In genomic region chr5:106600803-106601202, GRCh38 we compare ENCODE assay signal across 23 cellular contexts.
DNase-seq lines count a peak whose midpoint lies in the region; ATAC-seq and TF ChIP-seq lines count a peak whose summit lies in the region.
"Had no signal": no experiment of that assay in that cellular context is flagged by ENCODE, and none has a peak within 500 bp of the region (broad histone marks: within the 10 kb centered on the region; RNA-seq: fewer than 3 reads in every experiment).

No MANE protein-coding gene starts in this region.

- no peaks in the 10 kb centered on the region for H4K20me1 ChIP-seq in OCI-LY1 (ENCODE audit: insufficient read depth, low read length)
- H4K20me1 ChIP-seq in GM23248 (ENCODE audit: insufficient read depth) = no peaks in the 10 kb centered on the region

- H3K9me3 ChIP-seq in OCI-LY1 (ENCODE audit: low read length) (no peaks in the 10 kb centered on the region), neuronal stem cell (replicated peaks in 1 of 2; ENCODE audit: control insufficient read depth in 2 of 2, insufficient read depth in 1 of 2, low read depth in 1 of 2, low read length in 2 of 2) (no peaks in the 10 kb centered on the region), GM23248 (ENCODE audit: low read depth) (no peaks in the 10 kb centered on the region)
- H3K9me3 ChIP-seq: SK-N-SH had no signal

- peak; percentile 13 for ATAC-seq in HG02610 (IDR thresholded peaks at IDR 0.05; ENCODE audit: unreplicated experiment)
- no peak for ATAC-seq in GM21381 (IDR thresholded peaks at IDR 0.05; ENCODE audit: unreplicated experiment)

- in situ Hi-C loops in GM23248 (cut with MboI) = no loop called here

- DNase-seq in neuronal stem cell (ENCODE audit: low spot score) (no peak), Kasumi-1 (lab: John Stamatoyannopoulos, UW) (no peak), GM23248 (no peak), OCI-M2 (lab: John Stamatoyannopoulos, UW; ENCODE audit: unreplicated experiment) (no peak)
- DNase-seq: ACHN, Calu3, DMS153, DND-41, IMR-90, KG1, NCI-H1092, NCI-H1417 treated with DMSO at 0.1 percent for 48 hours, NCI-H1694 treated with DMSO at 0.1 percent for 48 hours, NCI-H2081, NCI-H2227 treated with DMSO at 0.1 percent for 48 hours, NCI-H69, OCI-M1, SK-N-SH had no signal

- H3F3A ChIP-seq in OCI-LY1 (ENCODE audit: insufficient read depth, low read length) (no peaks in the 10 kb centered on the region), GM23248 (ENCODE audit: insufficient read depth) (no peaks in the 10 kb centered on the region)

- H4K8ac ChIP-seq in neuronal stem cell (ENCODE audit: low read depth, low read length) = no peak overlapping the region

- no peak overlapping the region for H3K4ac ChIP-seq in neuronal stem cell (ENCODE audit: low read length)

- H2BK12ac ChIP-seq in neuronal stem cell (ENCODE audit: low read length) = no peak overlapping the region

- no peak overlapping the region for H2AK5ac ChIP-seq in neuronal stem cell (ENCODE audit: low read depth, low read length)

- H3K79me2 ChIP-seq in ACC112 (ENCODE audit: control insufficient read depth, insufficient read depth, low read length, unreplicated experiment) (no peaks in the 10 kb centered on the region), OCI-LY1 (ENCODE audit: insufficient read depth, low read length) (no peaks in the 10 kb centered on the region), GM23248 (ENCODE audit: insufficient read depth) (no peaks in the 10 kb centered on the region)

- WGBS in neuronal stem cell (ENCODE audit: extremely low coverage in 2 of 2, insufficient read length in 2 of 2, insufficient replicate concordance in 1 of 2), 2 donors = no CpG with 5 or more reads among the region's 1 CpG
- 9 to 13% methylated on average over 1 of the region's 1 CpG for WGBS in GM23248 (ENCODE audit: low coverage in 1 of 2, low lambda C conversion rate in 2 of 2, missing lambda C conversion rate in 2 of 2), 2 experiments

- no peak overlapping the region for H3K9ac ChIP-seq in OCI-LY1 (ENCODE audit: low read length)
- H3K9ac ChIP-seq in neuronal stem cell (ENCODE audit: low read depth, low read length, poor library complexity) = no peak overlapping the region
- H3K9ac ChIP-seq in GM23248 = no peak overlapping the region
- H3K9ac ChIP-seq: SK-N-SH had no signal

- H3K4me3 ChIP-seq in ACC112 (ENCODE audit: low read depth, low read length) = no peak overlapping the region
- H3K4me3 ChIP-seq in OCI-LY1 (ENCODE audit: low read depth, low read length, poor library complexity, severe bottlenecking) = no peak overlapping the region
- no peak overlapping the region for H3K4me3 ChIP-seq in neuronal stem cell (ENCODE audit: low read length in 2 of 2)
- no peak overlapping the region for H3K4me3 ChIP-seq in GM23248

- H3K4me2 ChIP-seq in OCI-LY1 (ENCODE audit: low read length) (no peak overlapping the region), neuronal stem cell (ENCODE audit: insufficient read depth, low read length, poor library complexity, severe bottlenecking) (no peak overlapping the region), GM23248 (ENCODE audit: unreplicated experiment) (no peak overlapping the region)
- H3K4me2 ChIP-seq: SK-N-SH had no signal

- H3K14ac ChIP-seq in neuronal stem cell (ENCODE audit: low read length) = no peak overlapping the region

- H3K23ac ChIP-seq in neuronal stem cell (ENCODE audit: low read depth, low read length, poor library complexity) = no peak overlapping the region

- no peak overlapping the region for H2BK120ac ChIP-seq in neuronal stem cell (ENCODE audit: low read depth, low read length)

- no peaks in the 10 kb centered on the region for H3K79me1 ChIP-seq in neuronal stem cell (ENCODE audit: low read depth, low read length)

- H3K4me1 ChIP-seq in ACC112 (ENCODE audit: control insufficient read depth, insufficient read depth, low read length, unreplicated experiment) (no peaks in the 10 kb centered on the region), OCI-LY1 (ENCODE audit: insufficient read depth, low read length, severe bottlenecking) (no peaks in the 10 kb centered on the region), neuronal stem cell (ENCODE audit: control insufficient read depth in 2 of 2, insufficient read depth in 1 of 2, low read depth in 1 of 2, low read length in 2 of 2) (no peaks in the 10 kb centered on the region), GM23248 (ENCODE audit: insufficient read depth) (no peaks in the 10 kb centered on the region)

- H2BK5ac ChIP-seq in neuronal stem cell (ENCODE audit: low read length) = no peak overlapping the region

- H2BK15ac ChIP-seq in neuronal stem cell (ENCODE audit: low read length) = no peak overlapping the region

- H2AFZ ChIP-seq in ACC112 (ENCODE audit: low read length, unreplicated experiment) = peak overlapping the region; percentile 57
- H2AFZ ChIP-seq in OCI-LY1 (ENCODE audit: low read length) = no peak overlapping the region
- peak overlapping the region; percentile 63 for H2AFZ ChIP-seq in neuronal stem cell (ENCODE audit: low read length)
- no peak overlapping the region for H2AFZ ChIP-seq in GM23248

- H3K9me2 ChIP-seq in OCI-LY1 (ENCODE audit: low read depth, low read length) = no peaks in the 10 kb centered on the region
- no peaks in the 10 kb centered on the region for H3K9me2 ChIP-seq in GM23248 (ENCODE audit: insufficient read depth)
- H3K9me2 ChIP-seq: SK-N-SH had no signal

- H3K27me3 ChIP-seq in ACC112 (ENCODE audit: insufficient read depth, low read length) = no peaks in the 10 kb centered on the region
- no peaks in the 10 kb centered on the region for H3K27me3 ChIP-seq in OCI-LY1 (ENCODE audit: insufficient read depth, low read length)
- no peaks in the 10 kb centered on the region for H3K27me3 ChIP-seq in neuronal stem cell (ENCODE audit: control insufficient read depth in 3 of 3, insufficient read depth in 3 of 3, low read depth in 1 of 3, low read length in 3 of 3)
- H3K27me3 ChIP-seq in GM23248 (replicated peaks; ENCODE audit: insufficient read depth) = no peaks in the 10 kb centered on the region

- H3K27ac ChIP-seq in ACC112 (ENCODE audit: low read depth, low read length) (no peak overlapping the region), OCI-LY1 (ENCODE audit: low read depth, low read length, poor library complexity, severe bottlenecking) (peak overlapping the region; percentile 17), neuronal stem cell (replicated peaks; ENCODE audit: low read length) (no peak overlapping the region), GM23248 (no peak overlapping the region)
- H3K27ac ChIP-seq: 22Rv1 had no signal

- no peak for TF ChIP-seq CTCF in OCI-LY1 (IDR thresholded peaks at IDR 0.05; ENCODE audit: low read length)

- no peak overlapping the region for H3K18ac ChIP-seq in neuronal stem cell (ENCODE audit: low read length)

- no peaks in the 10 kb centered on the region for H3K36me3 ChIP-seq in ACC112 (ENCODE audit: insufficient read depth, low read length)
- no peaks in the 10 kb centered on the region for H3K36me3 ChIP-seq in OCI-LY1 (ENCODE audit: insufficient read depth, low read length)
- H3K36me3 ChIP-seq in neuronal stem cell (replicated peaks in 1 of 2; ENCODE audit: control insufficient read depth in 2 of 2, insufficient read depth in 2 of 2, low read length in 2 of 2) = no peaks in the 10 kb centered on the region
- H3K36me3 ChIP-seq in GM23248 (ENCODE audit: low read depth) = no peaks in the 10 kb centered on the region

- H4K91ac ChIP-seq in neuronal stem cell (ENCODE audit: low read depth, low read length, poor library complexity) = no peak overlapping the region

Comparison
In these comparisons a context has a peak if more than half of its experiments do, and no peak if none do; other contexts are left out.
1. H2AFZ ChIP-seq: peak in ACC112 (single experiment) and neuronal stem cell (single experiment); none in OCI-LY1 (single experiment) and GM23248 (single experiment).